8 cellular contexts compared by ENCODE assay signal in the genomic region with DNA sequence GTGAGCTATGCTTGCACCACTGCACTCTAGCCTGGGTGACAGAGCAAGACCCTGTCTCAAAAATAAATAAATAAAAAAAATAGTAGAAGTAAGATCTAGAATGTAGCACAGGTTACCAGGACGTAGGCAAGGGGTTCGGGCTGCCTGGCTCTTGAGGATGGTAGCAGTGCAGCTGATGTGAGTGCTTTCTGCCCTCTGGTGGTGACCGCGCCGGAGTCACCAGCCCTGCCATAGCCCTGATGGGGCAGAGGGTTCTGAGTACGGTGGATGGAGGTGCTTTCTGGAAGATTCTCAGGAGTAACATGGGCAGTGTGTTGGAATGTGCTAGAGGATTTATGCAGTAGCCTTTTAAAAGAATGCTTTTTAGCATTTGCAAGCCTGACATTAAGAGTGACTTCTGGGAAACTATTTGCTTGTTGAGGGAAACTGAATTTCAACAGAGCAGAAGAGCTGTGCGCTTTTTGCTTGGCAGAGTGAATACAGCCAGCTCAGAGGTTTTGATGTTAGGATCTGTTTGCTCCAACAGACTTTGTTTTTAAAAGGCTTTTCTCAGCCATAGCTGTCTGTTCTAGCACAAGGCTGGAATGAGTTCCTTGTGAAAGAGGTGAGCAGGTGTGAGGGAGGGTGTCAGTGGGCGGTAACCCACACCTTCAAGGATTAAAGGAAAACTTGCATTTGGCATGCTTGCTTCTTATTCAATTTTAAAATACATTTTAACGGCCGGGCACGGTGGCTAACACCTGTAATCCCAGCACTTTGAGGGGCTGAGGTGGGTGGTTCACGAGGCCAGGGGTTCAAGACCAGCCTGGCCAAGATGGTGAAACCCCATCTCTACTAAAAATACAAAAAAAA.
DNase-seq lines count a peak whose midpoint lies in the region; ATAC-seq and TF ChIP-seq lines count a peak whose summit lies in the region.

No MANE protein-coding gene starts in this region.

- H2AFZ ChIP-seq in KMS-11 (ENCODE audit: low read depth), result no peak overlapping the region

- TF ChIP-seq POLR2A in gastrocnemius medialis (IDR thresholded peaks at IDR 0.05), result no peak

- H3K9ac ChIP-seq in KMS-11 (no peak overlapping the region), adipocyte (ENCODE audit: low read length) (peak overlapping the region; percentile 20)

- WGBS in right cardiac atrium, result 57% methylated on average over 12 of the region's 12 CpGs

- H3K4me1 ChIP-seq in KMS-11 (ENCODE audit: low read depth, poor library complexity, severe bottlenecking) (peaks cover 4% of the 10 kb centered on the region), adipocyte (ENCODE audit: control insufficient read depth, insufficient read depth, low read length) (peaks cover 48% of the 10 kb centered on the region), right cardiac atrium (ENCODE audit: control insufficient read depth, insufficient read depth, low read length) (peaks cover 14% of the 10 kb centered on the region), gastrocnemius medialis (peaks cover 66 to 67% of the 10 kb centered on the region in 2 donors)

- no peaks in the 10 kb centered on the region for H4K20me1 ChIP-seq in KMS-11 (ENCODE audit: insufficient read depth)

- H3K4me2 ChIP-seq in KMS-11, result no peak overlapping the region

- H3K4me3 ChIP-seq in KMS-11 (IDR thresholded peaks at IDR 0.05; ENCODE audit: insufficient read depth, low read depth, low read length), result no peak overlapping the region
- H3K4me3 ChIP-seq in adipocyte (ENCODE audit: low read length), result no peak overlapping the region
- no peak overlapping the region for H3K4me3 ChIP-seq in right cardiac atrium (ENCODE audit: low read length)
- no peak overlapping the region for H3K4me3 ChIP-seq in gastrocnemius medialis

- in situ Hi-C loops in gastrocnemius medialis (cut with MboI; ENCODE audit: low sequenced_read_pairs in 4 of 4), result loop anchor here (5.0 to 10.0 kb wide), 5 partner anchors 91 to 389 kb away; no protein-coding TSS in a partner anchor

- H3K27me3 ChIP-seq in KMS-11 (ENCODE audit: insufficient read depth, low read depth) (no peaks in the 10 kb centered on the region), adipocyte (replicated peaks; ENCODE audit: control insufficient read depth, insufficient read depth, low read length) (no peaks in the 10 kb centered on the region), right cardiac atrium (ENCODE audit: control insufficient read depth, insufficient read depth) (no peaks in the 10 kb centered on the region), gastrocnemius medialis (no peaks in the 10 kb centered on the region)

- no peaks in the 10 kb centered on the region for H3K9me3 ChIP-seq in adipocyte (ENCODE audit: control insufficient read depth, low read length)
- H3K9me3 ChIP-seq in right cardiac atrium (ENCODE audit: control insufficient read depth, low read length), result no peaks in the 10 kb centered on the region
- H3K9me3 ChIP-seq in gastrocnemius medialis, result no peaks in the 10 kb centered on the region

- intact Hi-C loops in right cardiac atrium (cut with DNase I), result loop anchor here (5.0 to 10.0 kb wide), 6 partner anchors 61 to 389 kb away; a partner anchor contains a TSS
- intact Hi-C loops in gastrocnemius medialis (cut with DNase I; ENCODE audit: low total_unique reads), result loop anchor here (2.0 to 10.0 kb wide), 4 partner anchors 114 to 464 kb away; a partner anchor contains a TSS

- peak; percentile 47 for TF ChIP-seq CTCF in KMS-11 (conservative IDR thresholded peaks at IDR 0.05; ENCODE audit: low read depth, low read length)
- peak; percentile 54 to 84 (median 78) for TF ChIP-seq CTCF in gastrocnemius medialis (IDR thresholded peaks at IDR 0.05 in 4 of 5, conservative IDR thresholded peaks at IDR 0.05 in 1 of 5)

- ATAC-seq in right cardiac atrium, result peak; percentile 58 to 63
- peak; percentile 20 to 32 for ATAC-seq in gastrocnemius medialis
- no peak for ATAC-seq in GM18511 (IDR thresholded peaks at IDR 0.05; ENCODE audit: unreplicated experiment)
- no peak for ATAC-seq in HG03139 (IDR thresholded peaks at IDR 0.05; ENCODE audit: unreplicated experiment)

- H3K27ac ChIP-seq in KMS-11 (no peak overlapping the region), right cardiac atrium (ENCODE audit: low read length) (no peak overlapping the region), gastrocnemius medialis (peak overlapping the region; percentile 89 to 96 (median 92))

- peak; percentile 71 for DNase-seq in EH (ENCODE audit: low read depth)
- DNase-seq in T-helper 2 cell, result peak in 4 of 5 experiments; percentile 22 to 76 (median 52)
- peak; percentile 65 for DNase-seq in adipocyte (ENCODE audit: low read depth)
- peak; percentile 66 to 91 (median 87) for DNase-seq in right cardiac atrium
- DNase-seq in gastrocnemius medialis, result peak; percentile 56 to 81

- H3K36me3 ChIP-seq in KMS-11 (ENCODE audit: insufficient read depth), result no peaks in the 10 kb centered on the region; the same call in 1 of the 2 replicates
- H3K36me3 ChIP-seq in adipocyte (ENCODE audit: control insufficient read depth, insufficient read depth, low read length, severe bottlenecking), result peaks cover 57% of the 10 kb centered on the region
- H3K36me3 ChIP-seq in gastrocnemius medialis, result peaks cover 0 to 49% of the 10 kb centered on the region in 2 donors

- H3K79me2 ChIP-seq in KMS-11 (ENCODE audit: insufficient read depth, low read depth), result no peaks in the 10 kb centered on the region

Comparison
In these comparisons a context has a peak if more than half of its experiments do, and no peak if none do; other contexts are left out.
1. H3K27ac ChIP-seq: peak in gastrocnemius medialis (4 of 4); none in KMS-11 (single experiment) and right cardiac atrium (single experiment).
2. ATAC-seq: peak in right cardiac atrium (2 of 2) and gastrocnemius medialis (2 of 2); none in GM18511 (single experiment) and HG03139 (single experiment).
3. Peak in every context shown above with its lines, with median percentiles within 50 percentile points of each other: DNase-seq.